8 cellular contexts compared by ENCODE assay signal in genomic region chrX:93673869-93674271, GRCh38. TPM values are rescaled to one million over a fixed set of nuclear protein-coding genes. Genes with fewer than 3 reads are reported as not detected.
DNase-seq lines count a peak whose midpoint lies in the region; TF ChIP-seq lines count a peak whose summit lies in the region.

TSS of gene FAM133A (plus strand) at chrX:93674206. CDS start at chrX:93709420, 35,214 bp downstream.

- H3K9me3 ChIP-seq in iPS-18a (ENCODE audit: control insufficient read depth, low read depth, low read length) = no peaks in the 10 kb centered on the region
- H3K9me3 ChIP-seq in spleen = no peaks in the 10 kb centered on the region

- no peaks in the 10 kb centered on the region for H3K27me3 ChIP-seq in iPS-18a (ENCODE audit: control insufficient read depth, insufficient read depth, low read length)
- H3K27me3 ChIP-seq in spleen (replicated peaks in 1 of 7) = peaks cover 0 to 27% (median 10%) of the 10 kb centered on the region in 7 donors

- H3K4me1 ChIP-seq in iPS-18a (ENCODE audit: control insufficient read depth, low read depth, low read length) = peaks cover 20% of the 10 kb centered on the region
- peaks cover 0 to 4% (median 0%) of the 10 kb centered on the region in 6 donors for H3K4me1 ChIP-seq in spleen

- peak within 1 kb of the TSS; percentile 97 for H3K4me3 ChIP-seq in iPS-18a (ENCODE audit: low read length)
- H3K4me3 ChIP-seq in spleen = peak within 1 kb of the TSS; percentile 43 to 78 (median 52)

- WGBS in spleen, 5 donors = 1 to 10% (median 3%) methylated on average over 11 of the region's 11 CpGs

- H3K9ac ChIP-seq in iPS-18a (ENCODE audit: low read length) = peak within 1 kb of the TSS; percentile 78

- intact Hi-C loops in spleen (cut with DNase I; ENCODE audit: low total_unique reads) = no loop called here

- DNase-seq in D341Med (ENCODE audit: low spot score) (peak; percentile 22), NCI-H1105 treated with DMSO at 0.1 percent for 48 hours (lab: John Stamatoyannopoulos, UW) (peak; percentile 58), spleen (no peak), SKM-1 treated with dmso at 0.1 percent for 144 hours (lab: John Stamatoyannopoulos, UW; ENCODE audit: unreplicated experiment) (no peak), NCI-H2029 (lab: John Stamatoyannopoulos, UW) (no peak), NCI-H1436 treated with DMSO at 0.1 percent for 48 hours (lab: John Stamatoyannopoulos, UW) (no peak)

- peak within 1 kb of the TSS; percentile 93 for H3K27ac ChIP-seq in angular gyrus (ENCODE audit: low read depth, low read length)
- peak within 1 kb of the TSS; percentile 73 for H3K27ac ChIP-seq in iPS-18a (ENCODE audit: low read length)
- peak within 1 kb of the TSS in 7 of 8 donors; percentile 64 to 78 (median 75) for H3K27ac ChIP-seq in spleen

- H3K36me3 ChIP-seq in iPS-18a (ENCODE audit: control insufficient read depth, low read depth, low read length) = peaks cover 14% of the 10 kb centered on the region
- H3K36me3 ChIP-seq in spleen = no peaks in the 10 kb centered on the region

- no peak for TF ChIP-seq CTCF in spleen (IDR thresholded peaks at IDR 0.05 in 8 of 11, conservative IDR thresholded peaks at IDR 0.05 in 3 of 11)

- TF ChIP-seq POLR2A in spleen (IDR thresholded peaks at IDR 0.05) = no peak

RNA-seq across cellular contexts. Expression of gene FAM133A, which starts in this region (rescaled TPM):
- total RNA-seq in spleen = under 1 TPM in 1 of 7 donors, not detected in 6; 0.26 TPM
- polyA plus RNA-seq in spleen = under 1 TPM; 0.02 to 0.22 (median 0.06) TPM

Comparison
In these comparisons a context has a peak if more than half of its experiments do, and no peak if none do; other contexts are left out.
1. DNase-seq: peak in D341Med (single experiment) and NCI-H1105 treated with DMSO at 0.1 percent for 48 hours (single experiment); none in spleen (single experiment), SKM-1 treated with dmso at 0.1 percent for 144 hours (single experiment), NCI-H2029 (single experiment) and NCI-H1436 treated with DMSO at 0.1 percent for 48 hours (single experiment).
2. Peak in every context shown above with its lines, with median percentiles within 50 percentile points of each other: H3K27ac ChIP-seq.